ENCODE assay signal across 9 cellular contexts in the genomic region with DNA sequence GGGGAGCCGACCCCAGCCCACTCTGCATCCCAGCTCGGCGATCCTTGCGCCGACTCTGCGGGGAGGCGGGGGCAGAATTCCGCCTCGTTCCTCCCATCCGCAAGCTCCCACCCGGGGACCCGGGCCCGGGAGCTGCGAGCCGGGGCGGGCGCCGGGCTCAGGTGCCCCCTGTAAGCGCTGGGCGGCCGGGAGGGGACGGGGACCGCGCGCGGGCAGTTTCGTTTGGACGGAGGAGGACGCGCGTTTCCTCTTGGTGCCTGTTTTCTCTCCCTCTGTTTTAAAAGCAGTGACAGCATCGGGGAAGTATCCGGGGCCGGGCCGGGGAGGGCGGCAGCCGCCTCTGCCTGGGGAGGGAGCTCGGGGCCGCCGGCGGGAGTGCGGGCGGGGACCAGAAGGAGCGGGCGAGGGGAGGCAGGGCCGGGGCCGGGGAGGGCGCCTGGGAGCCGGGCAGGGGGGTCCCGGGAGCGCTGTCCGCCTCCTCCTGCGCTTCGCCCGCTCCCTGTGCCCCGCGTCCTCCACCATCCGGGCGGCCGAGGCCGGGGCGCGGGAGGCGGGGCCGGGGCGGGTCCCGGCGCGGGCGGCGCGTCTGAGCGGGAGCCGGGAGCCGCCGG. TPM values are rescaled to one million over a fixed set of nuclear protein-coding genes. Genes with fewer than 3 reads are reported as not detected.
DNase-seq lines count a peak whose midpoint lies in the region; ATAC-seq and TF ChIP-seq lines count a peak whose summit lies in the region.
"Had no signal": no experiment of that assay in that cellular context is flagged by ENCODE, and none has a peak within 500 bp of the region (broad histone marks: within the 10 kb centered on the region; RNA-seq: fewer than 3 reads in every experiment).

No MANE protein-coding gene starts in this region.

- DNase-seq in activated CD8-positive, alpha-beta T cell treated with anti-CD3 and anti-CD28 coated beads for 36 hours, result peak; percentile 21
- no peak for DNase-seq in epithelial cell of prostate (ENCODE audit: low read depth, low spot score)
- DNase-seq in ureter (ENCODE audit: low spot score), result peak; percentile 54
- no peak for DNase-seq in GDM1 (lab: John Stamatoyannopoulos, UW)

- CTCF ChIA-PET in HEK293 (lab: Yijun Ruan, JAX), result interaction anchor here (0.6 to 8.8 kb wide), 6 partner anchors 25 to 944 kb away, joined by 3 to 94 read pairs (median 3); no protein-coding TSS in a partner anchor
- CTCF ChIA-PET in activated CD8-positive, alpha-beta T cell treated with anti-CD3 and anti-CD28 coated beads for 36 hours (lab: Charles Lee), result interaction anchor here (1.7 to 2.4 kb wide), 2 partner anchors 17 to 160 kb away, joined by 4 to 10 read pairs; no protein-coding TSS in a partner anchor

- peak; percentile 35 for ATAC-seq in activated CD8-positive, alpha-beta T cell treated with anti-CD3 and anti-CD28 coated beads for 36 hours
- ATAC-seq in GM19328 (IDR thresholded peaks at IDR 0.05; ENCODE audit: unreplicated experiment), result no peak

- no peaks in the 10 kb centered on the region for H3K9me3 Mint-ChIP-seq in activated CD8-positive, alpha-beta T cell treated with anti-CD3 and anti-CD28 coated beads for 36 hours
- H3K9me3 Mint-ChIP-seq: stimulated activated naive CD8-positive, alpha-beta T cell treated with anti-CD3 and anti-CD28 coated beads, Interleukin-15, Interleukin-2, amounts not matched to agents 100 ng/mL and 50 ng/mL, for 24 hours had no signal

- H3K4me3 ChIP-seq in HEK293 (ENCODE audit: low read depth, low read length), result peak overlapping the region; percentile 46
- peak overlapping the region; percentile 26 to 73 for H3K4me3 ChIP-seq in muscle layer of duodenum (ENCODE audit: low read depth in 1 of 2, low read length in 2 of 2)

- H3K9me3 ChIP-seq in HEK293 (ENCODE audit: control insufficient read depth, insufficient read depth, low read depth, low read length) (no peaks in the 10 kb centered on the region), muscle layer of duodenum (ENCODE audit: control insufficient read depth in 1 of 2, low read length in 2 of 2) (no peaks in the 10 kb centered on the region)

- peaks cover 6% of the 10 kb centered on the region for H3K27me3 ChIP-seq in muscle layer of duodenum (ENCODE audit: low read depth, low read length)

- peaks cover 13% of the 10 kb centered on the region for H3K4me1 Mint-ChIP-seq in activated CD8-positive, alpha-beta T cell treated with anti-CD3 and anti-CD28 coated beads for 36 hours (ENCODE audit: low read depth)

- H3K36me3 Mint-ChIP-seq in activated CD8-positive, alpha-beta T cell treated with anti-CD3 and anti-CD28 coated beads for 36 hours (ENCODE audit: low read depth), result no peaks in the 10 kb centered on the region

- H3K27ac Mint-ChIP-seq in activated CD8-positive, alpha-beta T cell treated with anti-CD3 and anti-CD28 coated beads for 36 hours, result no peak overlapping the region
- H3K27ac Mint-ChIP-seq: stimulated activated naive CD8-positive, alpha-beta T cell treated with anti-CD3 and anti-CD28 coated beads, Interleukin-15, Interleukin-2, amounts not matched to agents 100 ng/mL and 50 ng/mL, for 24 hours had no signal

- H3K27ac ChIP-seq in 22Rv1 (peak overlapping the region; percentile 59), HEK293 (ENCODE audit: extremely low read depth, low read depth, low read length) (peak overlapping the region; percentile 53; the same call in 1 of the 2 replicates), epithelial cell of prostate (peak overlapping the region; percentile 79), muscle layer of duodenum (ENCODE audit: low read length) (no peak overlapping the region)

- intact Hi-C loops in activated CD8-positive, alpha-beta T cell treated with anti-CD3 and anti-CD28 coated beads for 36 hours (cut with micrococcal nuclease), result no loop called here

- POLR2A ChIA-PET in HEK293 (lab: Yijun Ruan, JAX), result interaction anchor here (0.7 to 1.2 kb wide), 3 partner anchors 9 to 783 kb away, joined by 3 read pairs; a partner anchor contains a TSS
- POLR2A ChIA-PET in activated CD8-positive, alpha-beta T cell treated with anti-CD3 and anti-CD28 coated beads for 36 hours (lab: Charles Lee), result no interaction called here

- H3K36me3 ChIP-seq in HEK293 (ENCODE audit: control insufficient read depth in 2 of 2, insufficient read depth in 1 of 2, low read length in 2 of 2) (no peaks in the 10 kb centered on the region), muscle layer of duodenum (ENCODE audit: control insufficient read depth in 1 of 2, insufficient read depth in 2 of 2, low read length in 2 of 2) (no peaks in the 10 kb centered on the region)

- H3K4me3 Mint-ChIP-seq in activated CD8-positive, alpha-beta T cell treated with anti-CD3 and anti-CD28 coated beads for 36 hours, result no peak overlapping the region

- H3K4me1 ChIP-seq in HEK293 (ENCODE audit: control insufficient read depth, insufficient read depth, low read length) (no peaks in the 10 kb centered on the region), muscle layer of duodenum (ENCODE audit: control insufficient read depth in 1 of 2, insufficient read depth in 2 of 2, low read length in 2 of 2) (peaks cover 11 to 18% of the 10 kb centered on the region in 2 donors)

- TF ChIP-seq CTCF in 22Rv1 (IDR thresholded peaks at IDR 0.05), result no peak
- TF ChIP-seq CTCF in HEK293 (tag by site-specific recombination; IDR thresholded peaks at IDR 0.05), result no peak
- no peak for TF ChIP-seq CTCF in activated CD8-positive, alpha-beta T cell treated with anti-CD3 and anti-CD28 coated beads for 36 hours (IDR thresholded peaks at IDR 0.05)

- peaks cover 36% of the 10 kb centered on the region for H3K27me3 Mint-ChIP-seq in activated CD8-positive, alpha-beta T cell treated with anti-CD3 and anti-CD28 coated beads for 36 hours

TF ChIP-seq in HEK293, 187 proteins besides CTCF, POLR2A, EP300 and RAD21 (continues in another document):
- TF ChIP-seq SP2 (tag by site-specific recombination; IDR thresholded peaks at IDR 0.05), result peak; percentile 47
- TF ChIP-seq ZBTB1 (tag by site-specific recombination; IDR thresholded peaks at IDR 0.05), result no peak
- TF ChIP-seq ZBTB20 (tag by site-specific recombination; IDR thresholded peaks at IDR 0.05), result peak; percentile 73; the same call in 1 of the 2 replicates
- TF ChIP-seq ZNF768 (tag by site-specific recombination; IDR thresholded peaks at IDR 0.05), result no peak
- 0 out of 2 replicates have a peak, but pooled peaks have one; percentile 33 for TF ChIP-seq KLF8 (tag by site-specific recombination; IDR thresholded peaks at IDR 0.05)
- TF ChIP-seq GLIS1 (tag by site-specific recombination; IDR thresholded peaks at IDR 0.05), result peak; percentile 49
- TF ChIP-seq ZFHX2 (tag by site-specific recombination; conservative IDR thresholded peaks at IDR 0.05), result 0 out of 2 replicates have a peak, but pooled peaks have one; percentile 28
- no peak for TF ChIP-seq ZNF341 (tag by site-specific recombination; IDR thresholded peaks at IDR 0.05; ENCODE audit: low read depth)
- TF ChIP-seq ZNF629 (tag by site-specific recombination; IDR thresholded peaks at IDR 0.05), result no peak
- TF ChIP-seq ZNF623 (tag by site-specific recombination; IDR thresholded peaks at IDR 0.05), result no peak
- TF ChIP-seq KLF1 (tag by site-specific recombination; IDR thresholded peaks at IDR 0.05), result peak; percentile 16; the same call in 1 of the 2 replicates
- TF ChIP-seq ZSCAN23 (tag by site-specific recombination; IDR thresholded peaks at IDR 0.05), result no peak
- 0 out of 2 replicates have a peak, but pooled peaks have one; percentile 15 for TF ChIP-seq KLF9 (tag by site-specific recombination; IDR thresholded peaks at IDR 0.05; ENCODE audit: low read depth)
- TF ChIP-seq ZBTB8A (tag by site-specific recombination; IDR thresholded peaks at IDR 0.05), result peak; percentile 29; the same call in 1 of the 2 replicates
- TF ChIP-seq, protein P1, sequence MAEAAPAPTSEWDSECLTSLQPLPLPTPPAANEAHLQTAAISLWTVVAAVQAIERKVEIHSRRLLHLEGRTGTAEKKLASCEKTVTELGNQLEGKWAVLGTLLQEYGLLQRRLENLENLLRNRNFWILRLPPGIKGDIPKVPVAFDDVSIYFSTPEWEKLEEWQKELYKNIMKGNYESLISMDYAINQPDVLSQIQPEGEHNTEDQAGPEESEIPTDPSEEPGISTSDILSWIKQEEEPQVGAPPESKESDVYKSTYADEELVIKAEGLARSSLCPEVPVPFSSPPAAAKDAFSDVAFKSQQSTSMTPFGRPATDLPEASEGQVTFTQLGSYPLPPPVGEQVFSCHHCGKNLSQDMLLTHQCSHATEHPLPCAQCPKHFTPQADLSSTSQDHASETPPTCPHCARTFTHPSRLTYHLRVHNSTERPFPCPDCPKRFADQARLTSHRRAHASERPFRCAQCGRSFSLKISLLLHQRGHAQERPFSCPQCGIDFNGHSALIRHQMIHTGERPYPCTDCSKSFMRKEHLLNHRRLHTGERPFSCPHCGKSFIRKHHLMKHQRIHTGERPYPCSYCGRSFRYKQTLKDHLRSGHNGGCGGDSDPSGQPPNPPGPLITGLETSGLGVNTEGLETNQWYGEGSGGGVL (tag by site-specific recombination; IDR thresholded peaks at IDR 0.05), result peak; percentile 92
- TF ChIP-seq, protein P2, sequence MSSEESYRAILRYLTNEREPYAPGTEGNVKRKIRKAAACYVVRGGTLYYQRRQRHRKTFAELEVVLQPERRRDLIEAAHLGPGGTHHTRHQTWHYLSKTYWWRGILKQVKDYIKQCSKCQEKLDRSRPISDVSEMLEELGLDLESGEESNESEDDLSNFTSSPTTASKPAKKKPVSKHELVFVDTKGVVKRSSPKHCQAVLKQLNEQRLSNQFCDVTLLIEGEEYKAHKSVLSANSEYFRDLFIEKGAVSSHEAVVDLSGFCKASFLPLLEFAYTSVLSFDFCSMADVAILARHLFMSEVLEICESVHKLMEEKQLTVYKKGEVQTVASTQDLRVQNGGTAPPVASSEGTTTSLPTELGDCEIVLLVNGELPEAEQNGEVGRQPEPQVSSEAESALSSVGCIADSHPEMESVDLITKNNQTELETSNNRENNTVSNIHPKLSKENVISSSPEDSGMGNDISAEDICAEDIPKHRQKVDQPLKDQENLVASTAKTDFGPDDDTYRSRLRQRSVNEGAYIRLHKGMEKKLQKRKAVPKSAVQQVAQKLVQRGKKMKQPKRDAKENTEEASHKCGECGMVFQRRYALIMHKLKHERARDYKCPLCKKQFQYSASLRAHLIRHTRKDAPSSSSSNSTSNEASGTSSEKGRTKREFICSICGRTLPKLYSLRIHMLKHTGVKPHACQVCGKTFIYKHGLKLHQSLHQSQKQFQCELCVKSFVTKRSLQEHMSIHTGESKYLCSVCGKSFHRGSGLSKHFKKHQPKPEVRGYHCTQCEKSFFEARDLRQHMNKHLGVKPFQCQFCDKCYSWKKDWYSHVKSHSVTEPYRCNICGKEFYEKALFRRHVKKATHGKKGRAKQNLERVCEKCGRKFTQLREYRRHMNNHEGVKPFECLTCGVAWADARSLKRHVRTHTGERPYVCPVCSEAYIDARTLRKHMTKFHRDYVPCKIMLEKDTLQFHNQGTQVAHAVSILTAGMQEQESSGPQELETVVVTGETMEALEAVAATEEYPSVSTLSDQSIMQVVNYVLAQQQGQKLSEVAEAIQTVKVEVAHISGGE (tag by site-specific recombination; conservative IDR thresholded peaks at IDR 0.05; ENCODE audit: low read depth), result no peak

RNA-seq across cellular contexts. Expression of a gene that starts 57.0 kb away (rescaled TPM):
- under 1 TPM; 0.31 to 0.50 TPM for total RNA-seq in activated CD8-positive, alpha-beta T cell treated with anti-CD3 and anti-CD28 coated beads for 36 hours
- 49.2 TPM for total RNA-seq in ureter

Comparison
In these comparisons a context has a peak if more than half of its experiments do, and no peak if none do; other contexts are left out.
1. DNase-seq: peak in activated CD8-positive, alpha-beta T cell treated with anti-CD3 and anti-CD28 coated beads for 36 hours (single experiment) and ureter (single experiment); none in epithelial cell of prostate (single experiment) and GDM1 (single experiment).
2. RNA of a gene that starts 57.0 kb away (total RNA-seq): 49.2 TPM in ureter (single experiment); 0.31 to 0.50 TPM in activated CD8-positive, alpha-beta T cell treated with anti-CD3 and anti-CD28 coated beads for 36 hours; every median in the first group is over 10 times any median in the second.